Comparison of ENCODE assay signal across 10 cellular contexts in the genomic region with DNA sequence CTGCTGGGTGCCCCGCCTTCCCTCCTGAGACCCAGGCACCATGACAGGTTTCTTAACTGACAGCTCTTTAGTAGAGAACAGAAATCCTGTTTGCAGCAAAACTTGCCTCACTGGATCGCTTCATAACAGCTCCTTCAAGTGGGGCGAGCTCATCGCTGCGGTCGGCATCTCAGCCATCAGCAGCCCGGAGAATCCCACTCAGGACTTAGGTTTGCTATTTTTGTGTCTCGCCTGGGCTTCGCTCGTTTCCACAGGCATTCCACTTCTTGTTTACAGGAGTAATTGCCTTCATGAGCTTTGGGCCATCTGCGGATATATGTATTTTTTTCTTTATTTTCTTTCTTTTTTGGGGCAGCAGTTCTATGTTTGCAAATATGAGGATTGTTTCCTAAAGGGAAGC. TPM values are rescaled to one million over a fixed set of nuclear protein-coding genes. Genes with fewer than 3 reads are reported as not detected.
DNase-seq lines count a peak whose midpoint lies in the region; ATAC-seq, FAIRE-seq and TF ChIP-seq lines count a peak whose summit lies in the region.
"Had no signal": no experiment of that assay in that cellular context is flagged by ENCODE, and none has a peak within 500 bp of the region (broad histone marks: within the 10 kb centered on the region; RNA-seq: fewer than 3 reads in every experiment).

No MANE protein-coding gene starts in this region.

- CTCF ChIA-PET in CD4-positive, alpha-beta memory T cell (lab: Charles Lee; ENCODE audit: partially characterized antibody), result interaction anchor here (0.7 to 1.5 kb wide), 9 partner anchors 9 to 146 kb away, joined by 3 to 5 read pairs (median 4); no protein-coding TSS in a partner anchor
- CTCF ChIA-PET in OCI-LY7 (lab: Charles Lee; ENCODE audit: unreplicated experiment) (interaction anchor here (1.0 kb wide), 1 partner anchor 79 kb away, joined by 5 read pairs; no protein-coding TSS in a partner anchor), endothelial cell of umbilical vein (lab: Charles Lee) (interaction anchor here (0.9 to 1.8 kb wide), 16 partner anchors 10 to 148 kb away, joined by 3 to 17 read pairs (median 4); partner anchors contain the start of gene KLF13)

- peaks cover 4 to 33% of the 10 kb centered on the region in 2 donors for H3K36me3 Mint-ChIP-seq in CD4-positive, alpha-beta memory T cell

- intact Hi-C loops in CD4-positive, alpha-beta memory T cell (cut with micrococcal nuclease), result no loop called here
- intact Hi-C loops in OCI-LY7 (cut with micrococcal nuclease; ENCODE audit: unreplicated experiment) (no loop called here), endothelial cell of umbilical vein (cut with micrococcal nuclease) (loop anchor here (1.0 kb wide), 4 partner anchors 11 to 93 kb away; partner anchors contain the start of gene KLF13)

- no peak for TF ChIP-seq CTCF in OCI-LY7 (conservative IDR thresholded peaks at IDR 0.05; ENCODE audit: low read length)
- no peak for TF ChIP-seq CTCF in endothelial cell of umbilical vein (IDR thresholded peaks at IDR 0.05; ENCODE audit: extremely low read depth in 1 of 2, insufficient read depth in 1 of 2, low read depth in 1 of 2, low read length in 2 of 2)

- FAIRE-seq in endothelial cell of umbilical vein (lab: Jason Lieb, UNC) (no peak), small intestine (lab: Jason Lieb, UNC) (no peak)
- FAIRE-seq: K562 had no signal

- peak in 1 of 5 donors; percentile 43 for DNase-seq in CD4-positive, alpha-beta memory T cell
- DNase-seq in OCI-LY7 (ENCODE audit: low spot score) (no peak), endothelial cell of umbilical vein (ENCODE audit: low read depth, low spot score) (no peak), small intestine (no peak), NCI-H526 treated with DMSO at 0.1 percent for 48 hours (lab: John Stamatoyannopoulos, UW) (no peak)
- DNase-seq: HCEC 1CT, head of caudate nucleus had no signal

- H4K20me1 ChIP-seq in OCI-LY7 (ENCODE audit: insufficient read depth, low read length) (peaks cover 39% of the 10 kb centered on the region; the same call in 1 of the 2 replicates), endothelial cell of umbilical vein (replicated peaks; ENCODE audit: control insufficient read depth, extremely low read depth, insufficient read depth, low read length) (no peaks in the 10 kb centered on the region)

- no peaks in the 10 kb centered on the region for H3K9me3 ChIP-seq in CD4-positive, alpha-beta memory T cell (ENCODE audit: control insufficient read depth in 1 of 2, low read length in 2 of 2)
- H3K9me3 ChIP-seq in OCI-LY7 (ENCODE audit: low read length), result no peaks in the 10 kb centered on the region
- no peaks in the 10 kb centered on the region for H3K9me3 ChIP-seq in endothelial cell of umbilical vein (replicated peaks; ENCODE audit: control insufficient read depth, insufficient read depth, low read length)
- no peaks in the 10 kb centered on the region for H3K9me3 ChIP-seq in small intestine (ENCODE audit: control insufficient read depth, low read depth)

- WGBS in small intestine, 3 donors, result 76 to 93% (median 89%) methylated on average over 11 of the region's 11 CpGs

- POLR2A ChIA-PET in CD4-positive, alpha-beta memory T cell (lab: Charles Lee; ENCODE audit: partially characterized antibody), result interaction anchor here (0.7 to 23.2 kb wide), 6 partner anchors 10 to 127 kb away, joined by 3 to 562 read pairs (median 6); partner anchors contain the start of gene KLF13
- POLR2A ChIA-PET in OCI-LY7 (lab: Charles Lee) (interaction anchor here (1.3 to 1.5 kb wide), 2 partner anchors 12 to 17 kb away, joined by 5 to 6 read pairs; no protein-coding TSS in a partner anchor), endothelial cell of umbilical vein (lab: Charles Lee) (interaction anchor here (1.1 kb wide), 1 partner anchor 11 kb away, joined by 3 read pairs; no protein-coding TSS in a partner anchor)

- BruUV-seq in OCI-LY7 (replicated peaks; lab: Mats Ljungman, UMichigan) (no TSS peak), endothelial cell of umbilical vein (replicated peaks; lab: Mats Ljungman, UMichigan) (no TSS peak)

- no peaks in the 10 kb centered on the region for H3K27me3 ChIP-seq in CD4-positive, alpha-beta memory T cell (ENCODE audit: insufficient read depth, low read length)
- H3K27me3 ChIP-seq in endothelial cell of umbilical vein (ENCODE audit: control insufficient read depth in 2 of 2, insufficient read depth in 2 of 2, low read length in 2 of 2), result no peaks in the 10 kb centered on the region
- H3K27me3 ChIP-seq in small intestine (ENCODE audit: control insufficient read depth in 2 of 2, insufficient read depth in 2 of 2, low read length in 2 of 2), result no peaks in the 10 kb centered on the region

- peak overlapping the region; percentile 92 to 99 (median 97) for H3K27ac Mint-ChIP-seq in CD4-positive, alpha-beta memory T cell

- dilution Hi-C loops in endothelial cell of umbilical vein (cut with MboI; ENCODE audit: extremely low pct_ligation_motif_present, low sequenced_read_pairs), result no loop called here

- no peaks in the 10 kb centered on the region for H3K9me1 ChIP-seq in endothelial cell of umbilical vein (replicated peaks; ENCODE audit: control insufficient read depth, extremely low read depth, insufficient read depth, low read length)

- peak overlapping the region; percentile 36 for H3K9ac ChIP-seq in endothelial cell of umbilical vein (replicated peaks; ENCODE audit: extremely low read depth, insufficient read depth, low read length)

- peaks cover 100% of the 10 kb centered on the region for H3K79me2 ChIP-seq in OCI-LY7 (ENCODE audit: insufficient read depth, low read depth, low read length)
- peaks cover 16% of the 10 kb centered on the region for H3K79me2 ChIP-seq in endothelial cell of umbilical vein (ENCODE audit: control insufficient read depth, insufficient read depth, low read length)

- peak overlapping the region; percentile 72 to 90 (median 79) for H3K4me3 Mint-ChIP-seq in CD4-positive, alpha-beta memory T cell

- peak overlapping the region; percentile 74 for H3K27ac ChIP-seq in CD4-positive, alpha-beta memory T cell (ENCODE audit: low read depth, low read length)
- H3K27ac ChIP-seq in OCI-LY7 (ENCODE audit: low read depth, low read length, poor library complexity, severe bottlenecking) (peak overlapping the region; percentile 84), endothelial cell of umbilical vein (ENCODE audit: insufficient read depth, low read depth, low read length) (peak overlapping the region; percentile 28), small intestine (ENCODE audit: low read depth in 1 of 2, low read length in 1 of 2) (peak overlapping the region; percentile 17 to 93)

- no peak for TF ChIP-seq POLR2A in endothelial cell of umbilical vein (IDR thresholded peaks at IDR 0.05; ENCODE audit: low read depth, low read length)

- no peak overlapping the region for H3K4me3 ChIP-seq in CD4-positive, alpha-beta memory T cell (ENCODE audit: low read length in 2 of 2)
- peak overlapping the region; percentile 44 for H3K4me3 ChIP-seq in OCI-LY7 (ENCODE audit: low read depth, low read length, poor library complexity, severe bottlenecking)
- peak overlapping the region in 1 of 3 experiments; percentile 26 for H3K4me3 ChIP-seq in endothelial cell of umbilical vein (replicated peaks in 1 of 3; ENCODE audit: insufficient read depth in 1 of 3, low read depth in 1 of 3, low read length in 3 of 3)
- no peak overlapping the region for H3K4me3 ChIP-seq in small intestine (ENCODE audit: low read depth in 1 of 2, low read length in 2 of 2)
- H3K4me3 ChIP-seq: K562 had no signal

- peaks cover 100% of the 10 kb centered on the region for H3K4me1 ChIP-seq in CD4-positive, alpha-beta memory T cell (ENCODE audit: insufficient read depth, low read length)
- H3K4me1 ChIP-seq in OCI-LY7 (ENCODE audit: insufficient read depth, low read length, poor library complexity, severe bottlenecking), result peaks cover 100% of the 10 kb centered on the region
- H3K4me1 ChIP-seq in endothelial cell of umbilical vein (ENCODE audit: control insufficient read depth, extremely low read depth, insufficient read depth, low read length), result peaks cover 21% of the 10 kb centered on the region
- H3K4me1 ChIP-seq in small intestine (ENCODE audit: control insufficient read depth in 2 of 2, insufficient read depth in 1 of 2, low read depth in 1 of 2, low read length in 1 of 2), result peaks cover 28 to 58% of the 10 kb centered on the region in 2 donors

- H3K4me2 ChIP-seq in OCI-LY7 (ENCODE audit: low read length) (peak overlapping the region; percentile 86), endothelial cell of umbilical vein (ENCODE audit: insufficient read depth, low read length) (peak overlapping the region; percentile 58)

- H2AFZ ChIP-seq in OCI-LY7 (ENCODE audit: low read length) (no peak overlapping the region), endothelial cell of umbilical vein (ENCODE audit: low read depth, low read length) (no peak overlapping the region)

- no peaks in the 10 kb centered on the region for H3K27me3 Mint-ChIP-seq in CD4-positive, alpha-beta memory T cell

- no peak for ATAC-seq in HG02759 (IDR thresholded peaks at IDR 0.05; ENCODE audit: unreplicated experiment)
- ATAC-seq in GM18520 (IDR thresholded peaks at IDR 0.05; ENCODE audit: unreplicated experiment), result no peak
- ATAC-seq: K562 had no signal

- peaks cover 6% of the 10 kb centered on the region for H3K36me3 ChIP-seq in CD4-positive, alpha-beta memory T cell (ENCODE audit: insufficient read depth, low read length)
- H3K36me3 ChIP-seq in OCI-LY7 (ENCODE audit: insufficient read depth, low read length) (peaks cover 33% of the 10 kb centered on the region; the same call in 1 of the 2 replicates), endothelial cell of umbilical vein (ENCODE audit: control insufficient read depth in 2 of 2, extremely low read depth in 1 of 2, insufficient read depth in 2 of 2, low read length in 2 of 2) (no peaks in the 10 kb centered on the region), small intestine (ENCODE audit: control insufficient read depth in 2 of 2, insufficient read depth in 2 of 2, low read length in 2 of 2) (no peaks in the 10 kb centered on the region)

- no peaks in the 10 kb centered on the region for H3K9me3 Mint-ChIP-seq in CD4-positive, alpha-beta memory T cell

- H3K9me2 ChIP-seq in OCI-LY7 (ENCODE audit: insufficient read depth, low read length), result no peaks in the 10 kb centered on the region

- H3K4me1 Mint-ChIP-seq in CD4-positive, alpha-beta memory T cell, result peaks cover 72 to 100% (median 94%) of the 10 kb centered on the region in 4 donors

RNA-seq across cellular contexts. Expression of gene KLF13, which starts 15.7 kb away (rescaled TPM):
- 100 to 1,000 TPM; 197 to 202 TPM for total RNA-seq in CD4-positive, alpha-beta memory T cell
- 10 to 100 TPM; 22.0 to 82.2 TPM for polyA plus RNA-seq in CD4-positive, alpha-beta memory T cell
- total RNA-seq in OCI-LY7 (2014; rRNA removed; shearing (Covaris generic)), result 62.0 and 64.6 TPM in 2 replicates
- total RNA-seq in OCI-LY7 (2022) (62.6 and 63.2 TPM in 2 replicates), endothelial cell of umbilical vein (30.1 and 31.9 TPM in 2 replicates)
- polyA plus RNA-seq in endothelial cell of umbilical vein (10.1 TPM in 2 replicates), small intestine (10 to 100 TPM; 50.6 to 61.3 (median 51.9) TPM)
- 12.0 and 12.9 TPM in 2 replicates for polyA plus RNA-seq in endothelial cell of umbilical vein (2011; cell fraction: cytosol; rRNA removed)
- polyA plus RNA-seq in endothelial cell of umbilical vein (2011; cell fraction: nucleus; rRNA removed), result 9.5 and 9.7 TPM in 2 replicates
- polyA plus RNA-seq in endothelial cell of umbilical vein (2012), result 22.6 and 23.3 TPM in 2 replicates
- 16.2 and 16.8 TPM in 2 replicates for polyA minus RNA-seq in endothelial cell of umbilical vein
- 34.2 TPM for polyA minus RNA-seq in endothelial cell of umbilical vein (2011; cell fraction: cytosol; rRNA and poly(A)+ RNA removed)
- 4.9 and 5.0 TPM in 2 replicates for polyA minus RNA-seq in endothelial cell of umbilical vein (2011; cell fraction: nucleus; rRNA and poly(A)+ RNA removed)

Comparison
In these comparisons a context has a peak if more than half of its experiments do, and no peak if none do; other contexts are left out.
1. H3K27ac ChIP-seq: peak in every context shown above with its lines; median percentile 84 in OCI-LY7; 74 in CD4-positive, alpha-beta memory T cell; 55 in small intestine; 28 in endothelial cell of umbilical vein.